In the genomic region with DNA sequence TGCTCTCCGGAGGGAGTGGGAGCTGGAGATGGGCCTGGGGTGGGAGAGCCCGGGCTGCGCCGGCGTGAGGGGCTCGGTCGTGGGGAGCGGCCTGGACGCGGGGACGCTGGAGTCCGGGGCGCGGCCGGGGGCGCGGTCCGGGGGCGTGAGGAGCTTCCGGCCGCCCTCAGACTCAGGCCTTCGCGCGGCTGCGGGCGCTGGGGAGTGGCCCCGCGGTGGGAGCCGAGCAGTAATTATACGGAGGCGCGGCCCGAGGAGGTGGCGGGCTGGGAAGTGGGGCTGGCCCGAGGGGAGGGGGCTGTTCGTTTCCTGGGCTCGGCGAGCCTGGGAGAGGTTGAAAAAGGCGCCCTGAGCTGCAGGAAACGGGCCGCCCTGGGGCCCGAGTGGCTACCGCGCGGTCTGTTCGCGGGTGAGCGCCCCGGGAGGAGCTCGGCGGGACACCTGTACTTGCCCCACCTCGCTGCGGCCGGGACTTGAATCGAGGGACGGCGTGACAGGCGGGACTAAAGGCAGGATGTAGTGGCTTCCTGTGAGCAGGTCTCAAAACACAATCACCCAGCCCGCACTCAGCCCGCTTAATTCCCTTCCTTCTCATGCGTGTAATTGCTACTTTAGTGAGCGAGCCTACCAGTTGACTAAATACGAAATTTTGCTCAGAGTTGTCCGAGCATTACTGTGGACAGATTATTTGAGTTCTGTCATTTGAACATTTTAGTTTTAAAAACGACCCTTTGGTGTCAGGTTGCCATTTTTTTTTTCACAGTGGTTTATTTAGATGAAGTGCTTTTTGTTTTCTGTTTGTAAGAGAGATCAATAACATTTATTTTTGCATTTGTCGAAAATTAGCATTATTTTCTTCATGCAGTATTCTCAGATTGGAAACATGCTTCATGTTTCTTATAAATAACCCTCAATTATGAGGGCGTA, we compare ENCODE assay signal across 8 cellular contexts. TPM values are rescaled to one million over a fixed set of nuclear protein-coding genes. Genes with fewer than 3 reads are reported as not detected.
DNase-seq lines count a peak whose midpoint lies in the region; ATAC-seq and TF ChIP-seq lines count a peak whose summit lies in the region.

No MANE protein-coding gene starts in this region.

- peak overlapping the region; percentile 64 to 68; a peak in 3 of 4 replicates for H3K4me3 ChIP-seq in DND-41 (ENCODE audit: low read depth in 1 of 2, low read length in 2 of 2)
- peak overlapping the region; percentile 93 for H3K4me3 ChIP-seq in KMS-11 (IDR thresholded peaks at IDR 0.05; ENCODE audit: insufficient read depth, low read depth, low read length)
- peak overlapping the region; percentile 58 to 97 (median 86) for H3K4me3 ChIP-seq in Peyer's patch

- H3K79me2 ChIP-seq in DND-41 (ENCODE audit: insufficient read depth, low read length) (peaks cover 58% of the 10 kb centered on the region), KMS-11 (ENCODE audit: insufficient read depth, low read depth) (peaks cover 46% of the 10 kb centered on the region)

- peak overlapping the region; percentile 94 for H3K9ac ChIP-seq in DND-41 (ENCODE audit: low read depth, low read length)
- peak overlapping the region; percentile 91 for H3K9ac ChIP-seq in KMS-11

- peaks cover 23% of the 10 kb centered on the region for H3K36me3 Mint-ChIP-seq in activated T-helper 1 cell treated with anti-CD3 and anti-CD28 coated beads, Interleukin-12 subunit alpha, Interleukin-12 subunit beta, Interleukin-2, Interleukin-4 antibody, amounts not matched to agents 30 ng/mL and 10 ng/mL and 1 ng/mL, durations not matched to agents 14 hours and 24 hours and 36 hours (ENCODE audit: low read depth)
- H3K36me3 Mint-ChIP-seq in nephron (ENCODE audit: low read depth) = no peaks in the 10 kb centered on the region

- H3K36me3 ChIP-seq in DND-41 (ENCODE audit: insufficient read depth, low read length) (peaks cover 10% of the 10 kb centered on the region; the same call in 1 of the 2 replicates), KMS-11 (ENCODE audit: insufficient read depth) (no peaks in the 10 kb centered on the region), Peyer's patch (no peaks in the 10 kb centered on the region)

- DNase-seq in DND-41 (peak; percentile 92), Peyer's patch (peak; percentile 90 to 97 (median 97)), fibroblast of peridontal ligament (ENCODE audit: extremely low read depth) (peak; percentile 36)
- peak; percentile 85 for DNase-seq in activated T-helper 1 cell treated with anti-CD3 and anti-CD28 coated beads, Interleukin-12 subunit alpha, Interleukin-12 subunit beta, Interleukin-2, Interleukin-4 antibody, amounts not matched to agents 30 ng/mL and 10 ng/mL and 1 ng/mL, durations not matched to agents 14 hours and 24 hours and 36 hours (ENCODE audit: low spot score)
- DNase-seq in stimulated activated naive CD8-positive, alpha-beta T cell treated with anti-CD3 and anti-CD28 coated beads, Interleukin-15, amount 100 ng/mL, for 72 hours = peak; percentile 90 to 95

- peaks cover 66% of the 10 kb centered on the region for H3K4me1 Mint-ChIP-seq in activated T-helper 1 cell treated with anti-CD3 and anti-CD28 coated beads, Interleukin-12 subunit alpha, Interleukin-12 subunit beta, Interleukin-2, Interleukin-4 antibody, amounts not matched to agents 30 ng/mL and 10 ng/mL and 1 ng/mL, durations not matched to agents 14 hours and 24 hours and 36 hours (ENCODE audit: low read depth)
- peaks cover 31% of the 10 kb centered on the region for H3K4me1 Mint-ChIP-seq in nephron
- H3K4me1 Mint-ChIP-seq in stimulated activated naive CD8-positive, alpha-beta T cell treated with anti-CD3 and anti-CD28 coated beads, Interleukin-15, amount 100 ng/mL, for 72 hours = peaks cover 62% of the 10 kb centered on the region

- peak; percentile 83 to 89 for TF ChIP-seq POLR2A in Peyer's patch (IDR thresholded peaks at IDR 0.05)

- H3K27ac Mint-ChIP-seq in activated T-helper 1 cell treated with anti-CD3 and anti-CD28 coated beads, Interleukin-12 subunit alpha, Interleukin-12 subunit beta, Interleukin-2, Interleukin-4 antibody, amounts not matched to agents 30 ng/mL and 10 ng/mL and 1 ng/mL, durations not matched to agents 14 hours and 24 hours and 36 hours = peak overlapping the region; percentile 93
- peak overlapping the region; percentile 67 to 85 (median 75) for H3K27ac Mint-ChIP-seq in nephron
- H3K27ac Mint-ChIP-seq in stimulated activated naive CD8-positive, alpha-beta T cell treated with anti-CD3 and anti-CD28 coated beads, Interleukin-15, amount 100 ng/mL, for 72 hours = peak overlapping the region; percentile 95 to 97

- H3K4me1 ChIP-seq in DND-41 (ENCODE audit: insufficient read depth, low read length) (peaks cover 63% of the 10 kb centered on the region), KMS-11 (ENCODE audit: low read depth, poor library complexity, severe bottlenecking) (peaks cover 48% of the 10 kb centered on the region), Peyer's patch (peaks cover 0 to 26% (median 6%) of the 10 kb centered on the region in 4 donors)

- H2AFZ ChIP-seq in DND-41 (ENCODE audit: low read depth, low read length) (peak overlapping the region; percentile 75), KMS-11 (ENCODE audit: low read depth) (peak overlapping the region; percentile 78)

- H4K20me1 ChIP-seq in DND-41 (ENCODE audit: insufficient read depth, low read length) = peaks cover 15% of the 10 kb centered on the region; the same call in 1 of the 2 replicates
- 0 out of 2 replicates have a peak, but pooled peaks cover 4% of the 10 kb centered on the region for H4K20me1 ChIP-seq in KMS-11 (ENCODE audit: insufficient read depth)

- ATAC-seq in DND-41 (ENCODE audit: insufficient read depth, low read depth) (peak; percentile 77), GM21825 (IDR thresholded peaks at IDR 0.05; ENCODE audit: unreplicated experiment) (peak; percentile 69)
- peak; percentile 82 for ATAC-seq in stimulated activated naive CD8-positive, alpha-beta T cell treated with anti-CD3 and anti-CD28 coated beads, Interleukin-15, amount 100 ng/mL, for 72 hours

- peak overlapping the region; percentile 87 for H3K27ac ChIP-seq in DND-41 (ENCODE audit: low read length)
- peak overlapping the region; percentile 81 for H3K27ac ChIP-seq in KMS-11
- H3K27ac ChIP-seq in Peyer's patch = peak overlapping the region; percentile 98 to 100 (median 98)

- intact Hi-C loops in activated T-helper 1 cell treated with anti-CD3 and anti-CD28 coated beads, Interleukin-12 subunit alpha, Interleukin-12 subunit beta, Interleukin-2, Interleukin-4 antibody, amounts not matched to agents 30 ng/mL and 10 ng/mL and 1 ng/mL, durations not matched to agents 14 hours and 24 hours and 36 hours (cut with micrococcal nuclease) = loop anchor here (1.0 to 10.0 kb wide), 10 partner anchors 13 to 1095 kb away; a partner anchor contains a TSS

- no peaks in the 10 kb centered on the region for H3K27me3 ChIP-seq in DND-41 (ENCODE audit: insufficient read depth, low read length, poor library complexity)
- H3K27me3 ChIP-seq in KMS-11 (ENCODE audit: insufficient read depth, low read depth) = no peaks in the 10 kb centered on the region
- H3K27me3 ChIP-seq in Peyer's patch = no peaks in the 10 kb centered on the region

- H3K9me3 ChIP-seq in DND-41 (ENCODE audit: insufficient read depth, low read length, severe bottlenecking) = no peaks in the 10 kb centered on the region
- no peaks in the 10 kb centered on the region for H3K9me3 ChIP-seq in Peyer's patch

- peak; percentile 8 for TF ChIP-seq CTCF in DND-41 (IDR thresholded peaks at IDR 0.05; ENCODE audit: borderline replicate concordance, extremely low read depth, low read length, poor library complexity, severe bottlenecking)
- TF ChIP-seq CTCF in KMS-11 (conservative IDR thresholded peaks at IDR 0.05; ENCODE audit: low read depth, low read length) = no peak
- peak in 1 of 6 experiments; percentile 19 for TF ChIP-seq CTCF in Peyer's patch (IDR thresholded peaks at IDR 0.05)
- TF ChIP-seq CTCF in nephron (IDR thresholded peaks at IDR 0.05; ENCODE audit: unreplicated experiment in 3 of 3) = no peak

- peaks cover 2% of the 10 kb centered on the region for H3K27me3 Mint-ChIP-seq in activated T-helper 1 cell treated with anti-CD3 and anti-CD28 coated beads, Interleukin-12 subunit alpha, Interleukin-12 subunit beta, Interleukin-2, Interleukin-4 antibody, amounts not matched to agents 30 ng/mL and 10 ng/mL and 1 ng/mL, durations not matched to agents 14 hours and 24 hours and 36 hours (ENCODE audit: insufficient read depth)
- no peaks in the 10 kb centered on the region for H3K27me3 Mint-ChIP-seq in nephron (ENCODE audit: low read depth)
- no peaks in the 10 kb centered on the region for H3K27me3 Mint-ChIP-seq in stimulated activated naive CD8-positive, alpha-beta T cell treated with anti-CD3 and anti-CD28 coated beads, Interleukin-15, amount 100 ng/mL, for 72 hours

- peak overlapping the region; percentile 68 for H3K4me2 ChIP-seq in DND-41 (ENCODE audit: insufficient read depth, low read length)
- H3K4me2 ChIP-seq in KMS-11 = peak overlapping the region; percentile 89

- peak overlapping the region; percentile 93 for H3K4me3 Mint-ChIP-seq in activated T-helper 1 cell treated with anti-CD3 and anti-CD28 coated beads, Interleukin-12 subunit alpha, Interleukin-12 subunit beta, Interleukin-2, Interleukin-4 antibody, amounts not matched to agents 30 ng/mL and 10 ng/mL and 1 ng/mL, durations not matched to agents 14 hours and 24 hours and 36 hours
- peak overlapping the region; percentile 88 to 95 (median 91) for H3K4me3 Mint-ChIP-seq in nephron
- peak overlapping the region; percentile 85 to 92 for H3K4me3 Mint-ChIP-seq in stimulated activated naive CD8-positive, alpha-beta T cell treated with anti-CD3 and anti-CD28 coated beads, Interleukin-15, amount 100 ng/mL, for 72 hours

- H3K9me3 Mint-ChIP-seq in activated T-helper 1 cell treated with anti-CD3 and anti-CD28 coated beads, Interleukin-12 subunit alpha, Interleukin-12 subunit beta, Interleukin-2, Interleukin-4 antibody, amounts not matched to agents 30 ng/mL and 10 ng/mL and 1 ng/mL, durations not matched to agents 14 hours and 24 hours and 36 hours = no peaks in the 10 kb centered on the region
- no peaks in the 10 kb centered on the region for H3K9me3 Mint-ChIP-seq in nephron
- peaks cover 0 to 5% of the 10 kb centered on the region in 2 donors for H3K9me3 Mint-ChIP-seq in stimulated activated naive CD8-positive, alpha-beta T cell treated with anti-CD3 and anti-CD28 coated beads, Interleukin-15, amount 100 ng/mL, for 72 hours

RNA-seq across cellular contexts. Expression of a gene that starts 0.9 kb away (rescaled TPM):
- total RNA-seq in Peyer's patch = 10 to 100 TPM; 22.3 to 43.7 (median 33.6) TPM
- 37.7 and 39.2 TPM in 2 replicates for total RNA-seq in activated T-helper 1 cell treated with anti-CD3 and anti-CD28 coated beads, Interleukin-12 subunit alpha, Interleukin-12 subunit beta, Interleukin-2, Interleukin-4 antibody, amounts not matched to agents 30 ng/mL and 10 ng/mL and 1 ng/mL, durations not matched to agents 14 hours and 24 hours and 36 hours

Comparison
In these comparisons a context has a peak if more than half of its experiments do, and no peak if none do; other contexts are left out.
1. Peak in every context shown above with its lines: DNase-seq, ATAC-seq, H3K4me3 ChIP-seq and H3K27ac ChIP-seq.
2. DNase-seq: peak in every context shown above with its lines; median percentile 97 in Peyer's patch; 92 in stimulated activated naive CD8-positive, alpha-beta T cell treated with anti-CD3 and anti-CD28 coated beads, Interleukin-15, amount 100 ng/mL, for 72 hours; 92 in DND-41; 85 in activated T-helper 1 cell treated with anti-CD3 and anti-CD28 coated beads, Interleukin-12 subunit alpha, Interleukin-12 subunit beta, Interleukin-2, Interleukin-4 antibody, amounts not matched to agents 30 ng/mL and 10 ng/mL and 1 ng/mL, durations not matched to agents 14 hours and 24 hours and 36 hours; 36 in fibroblast of peridontal ligament.